ENCODE assay signal across 1 cellular context in genomic region chr14:45253070-45253753, GRCh38.
TF ChIP-seq lines count a peak whose summit lies in the region.

Gene MIS18BP1, minus strand, starts transcription at chr14:45253202. Its CDS starts 5,916 bp downstream, at chr14:45247286.

TF ChIP-seq in HepG2, 621 proteins besides CTCF, POLR2A, EP300 and RAD21 (continued from another document and continues in another):
- peak; percentile 96; the same call in 1 of the 2 replicates for TF ChIP-seq BRF2 (CRISPR knock-in tag; IDR thresholded peaks at IDR 0.05)
- TF ChIP-seq ZFP41 (CRISPR knock-in tag; IDR thresholded peaks at IDR 0.05; ENCODE audit: borderline replicate concordance): no peak
- peak; percentile 25; the same call in 1 of the 2 replicates for TF ChIP-seq JUND (CRISPR knock-in tag; IDR thresholded peaks at IDR 0.05)
- TF ChIP-seq ZSCAN22 (CRISPR knock-in tag; IDR thresholded peaks at IDR 0.05): no peak
- TF ChIP-seq ZBTB49 (CRISPR knock-in tag; IDR thresholded peaks at IDR 0.05; ENCODE audit: borderline replicate concordance): no peak
- no peak for TF ChIP-seq FOXA1 (IDR thresholded peaks at IDR 0.05)
- TF ChIP-seq FOXA1 (CRISPR knock-in tag; IDR thresholded peaks at IDR 0.05): no peak; the same call in 1 of the 2 replicates
- 0 out of 2 replicates have a peak, but pooled peaks have one; percentile 25 for TF ChIP-seq ZNF629 (CRISPR knock-in tag; conservative IDR thresholded peaks at IDR 0.05)
- TF ChIP-seq ZMAT5 (CRISPR knock-in tag; IDR thresholded peaks at IDR 0.05; ENCODE audit: borderline replicate concordance, low read depth): no peak
- peak; percentile 98 for TF ChIP-seq ZMYM2 (CRISPR knock-in tag; IDR thresholded peaks at IDR 0.05)
- TF ChIP-seq ETV6 (CRISPR knock-in tag; conservative IDR thresholded peaks at IDR 0.05): no peak; the same call in 1 of the 2 replicates
- TF ChIP-seq ZNF878 (CRISPR knock-in tag; IDR thresholded peaks at IDR 0.05): peak; percentile 99
- TF ChIP-seq ZNF235 (CRISPR knock-in tag; IDR thresholded peaks at IDR 0.05; ENCODE audit: borderline replicate concordance): no peak
- TF ChIP-seq MLX (CRISPR knock-in tag; IDR thresholded peaks at IDR 0.05): no peak; the same call in 1 of the 2 replicates
- peak; percentile 75 for TF ChIP-seq ZNF770 (CRISPR knock-in tag; IDR thresholded peaks at IDR 0.05)
- TF ChIP-seq SALL2 (CRISPR knock-in tag; IDR thresholded peaks at IDR 0.05): peak; percentile 85
- peak; percentile 89 for TF ChIP-seq ZNF562 (CRISPR knock-in tag; IDR thresholded peaks at IDR 0.05; ENCODE audit: borderline replicate concordance)
- no peak for TF ChIP-seq FOXP1 (IDR thresholded peaks at IDR 0.05)
- peak; percentile 34; the same call in 1 of the 2 replicates for TF ChIP-seq FOXP1 (CRISPR knock-in tag; IDR thresholded peaks at IDR 0.05)
- no peak for TF ChIP-seq SRF (IDR thresholded peaks at IDR 0.05; ENCODE audit: low read depth, low read length)
- TF ChIP-seq ELK4 (CRISPR knock-in tag; IDR thresholded peaks at IDR 0.05; ENCODE audit: borderline replicate concordance): no peak
- TF ChIP-seq TEF (CRISPR knock-in tag; IDR thresholded peaks at IDR 0.05): peak; percentile 69; the same call in 1 of the 2 replicates
- TF ChIP-seq ZNF124 (CRISPR knock-in tag; IDR thresholded peaks at IDR 0.05): no peak; the same call in none of the 2 replicates
- no peak for TF ChIP-seq RAD51 (IDR thresholded peaks at IDR 0.05; ENCODE audit: borderline replicate concordance)
- TF ChIP-seq CENPBD1 (CRISPR knock-in tag; IDR thresholded peaks at IDR 0.05; ENCODE audit: borderline replicate concordance, low read depth): peak; percentile 86; the same call in 1 of the 2 replicates
- TF ChIP-seq REST (IDR thresholded peaks at IDR 0.05; ENCODE audit: borderline replicate concordance in 1 of 2, low read depth in 1 of 2, low read length in 2 of 2): no peak; a peak in 1 of 4 replicates
- 0 out of 2 replicates have a peak, but pooled peaks have one; percentile 51 for TF ChIP-seq HNF1A (IDR thresholded peaks at IDR 0.05; ENCODE audit: low read depth)
- peak; percentile 50; the same call in 1 of the 2 replicates for TF ChIP-seq HNF1A (CRISPR knock-in tag; IDR thresholded peaks at IDR 0.05; ENCODE audit: borderline replicate concordance)
- 0 out of 2 replicates have a peak, but pooled peaks have one; percentile 50 for TF ChIP-seq ZSCAN20 (CRISPR knock-in tag; IDR thresholded peaks at IDR 0.05; ENCODE audit: borderline replicate concordance)
- no peak for TF ChIP-seq NONO (IDR thresholded peaks at IDR 0.05)
- TF ChIP-seq NONO (CRISPR knock-in tag; conservative IDR thresholded peaks at IDR 0.05): peak; percentile 96
- peak; percentile 90 for TF ChIP-seq ZNF335 (CRISPR knock-in tag; IDR thresholded peaks at IDR 0.05)
- peak; percentile 51; the same call in 1 of the 2 replicates for TF ChIP-seq ZSCAN29 (CRISPR knock-in tag; conservative IDR thresholded peaks at IDR 0.05)
- TF ChIP-seq NFIC (IDR thresholded peaks at IDR 0.05; ENCODE audit: low read length): peak; percentile 58; the same call in 1 of the 2 replicates
- TF ChIP-seq E2F5 (CRISPR knock-in tag; conservative IDR thresholded peaks at IDR 0.05): peak; percentile 95
- peak; percentile 78; the same call in 1 of the 2 replicates for TF ChIP-seq ZNF264 (CRISPR knock-in tag; IDR thresholded peaks at IDR 0.05)
- peak; percentile 61; the same call in 1 of the 2 replicates for TF ChIP-seq ZBTB20 (CRISPR knock-in tag; IDR thresholded peaks at IDR 0.05; ENCODE audit: borderline replicate concordance, low read depth)
- TF ChIP-seq KAT7 (CRISPR knock-in tag; IDR thresholded peaks at IDR 0.05; ENCODE audit: borderline replicate concordance): peak; percentile 66; the same call in 1 of the 2 replicates
- peak; percentile 88 for TF ChIP-seq ELF4 (CRISPR knock-in tag; IDR thresholded peaks at IDR 0.05; ENCODE audit: borderline replicate concordance)
- TF ChIP-seq DNMT3B (CRISPR knock-in tag; conservative IDR thresholded peaks at IDR 0.05): peak; percentile 90
- peak; percentile 96 for TF ChIP-seq ZGPAT (CRISPR knock-in tag; IDR thresholded peaks at IDR 0.05)
